ENCODE assay signal across 8 cellular contexts in genomic region chr1:234961468-234962339, GRCh38.
A peak's percentile ranks its signal among the peaks of the same experiment; 100 is the strongest.
DNase-seq lines count a peak whose midpoint lies in the region; ATAC-seq, FAIRE-seq and TF ChIP-seq lines count a peak whose summit lies in the region.

No MANE protein-coding gene starts in this region.

- ATAC-seq in GM18861 (IDR thresholded peaks at IDR 0.05; ENCODE audit: unreplicated experiment) (peak; percentile 8), HG03442 (IDR thresholded peaks at IDR 0.05; ENCODE audit: unreplicated experiment) (no peak)

- TF ChIP-seq CTCF in AG04449 (IDR thresholded peaks at IDR 0.05; ENCODE audit: insufficient read depth, low read length, missing control alignments) = no peak
- no peak for TF ChIP-seq CTCF in bronchial epithelial cell (IDR thresholded peaks at IDR 0.05; ENCODE audit: insufficient read depth, low read length, severe bottlenecking)

- CTCF ChIA-PET in AG04449 (lab: Yijun Ruan, JAX) = interaction anchor here (0.9 to 1.5 kb wide), 3 partner anchors 122 to 475 kb away, joined by 3 to 4 read pairs (median 4); no protein-coding TSS in a partner anchor

- H3K4me3 ChIP-seq in AG04449 (ENCODE audit: low read depth, low read length) (peak overlapping the region; percentile 26), bronchial epithelial cell (ENCODE audit: low read depth, low read length) (no peak overlapping the region), mucosa of stomach (ENCODE audit: low read length) (peak overlapping the region; percentile 4)

- H3K27me3 ChIP-seq in bronchial epithelial cell (ENCODE audit: control insufficient read depth, insufficient read depth, low read length) = no peaks in the 10 kb centered on the region
- no peaks in the 10 kb centered on the region for H3K27me3 ChIP-seq in mucosa of stomach (ENCODE audit: control insufficient read depth, insufficient read depth, low read length)

- no peaks in the 10 kb centered on the region for H3K36me3 ChIP-seq in bronchial epithelial cell (ENCODE audit: control insufficient read depth, insufficient read depth, low read length)
- H3K36me3 ChIP-seq in mucosa of stomach (ENCODE audit: control insufficient read depth, insufficient read depth, low read length) = no peaks in the 10 kb centered on the region

- peaks cover 88% of the 10 kb centered on the region for H3K4me1 ChIP-seq in mucosa of stomach (ENCODE audit: control insufficient read depth, insufficient read depth, low read length)

- H3K9me3 ChIP-seq in mucosa of stomach (ENCODE audit: control insufficient read depth, low read length) = no peaks in the 10 kb centered on the region

- peak overlapping the region; percentile 49 for H3K9ac ChIP-seq in mucosa of stomach (ENCODE audit: low read length)

- DNase-seq in AG04449 (ENCODE audit: low read depth, low spot score) = peak; percentile 70
- DNase-seq in MV-4-11 (lab: John Stamatoyannopoulos, UW) = peak; percentile 96
- DNase-seq in bronchial epithelial cell (ENCODE audit: low read depth) = peak; percentile 61
- no peak for DNase-seq in NCI-H1930 (lab: John Stamatoyannopoulos, UW)
- DNase-seq in stimulated activated CD4-positive, alpha-beta T cell treated with anti-CD3 and anti-CD28 coated beads, Interleukin-15, amount 100 ng/mL, for 24 hours = no peak

- POLR2A ChIA-PET in AG04449 (lab: Yijun Ruan, JAX) = interaction anchor here (0.6 to 2.1 kb wide), 16 partner anchors 14 to 466 kb away, joined by 3 to 11 read pairs (median 5); partner anchors contain the start of gene IRF2BP2

- no peak for FAIRE-seq in bronchial epithelial cell (lab: Jason Lieb, UNC)

Comparison
In these comparisons a context has a peak if more than half of its experiments do, and no peak if none do; other contexts are left out.
1. DNase-seq: peak in AG04449 (single experiment), MV-4-11 (single experiment) and bronchial epithelial cell (single experiment); none in NCI-H1930 (0 of 2) and stimulated activated CD4-positive, alpha-beta T cell treated with anti-CD3 and anti-CD28 coated beads, Interleukin-15, amount 100 ng/mL, for 24 hours (single experiment).